ENCODE assay signal across 24 cellular contexts in genomic region chr2:75580606-75581005, GRCh38.
"Had no signal": no experiment of that assay in that cellular context is flagged by ENCODE, and none has a peak within 500 bp of the region (broad histone marks: within the 10 kb centered on the region; RNA-seq: fewer than 3 reads in every experiment).

No MANE protein-coding gene starts in this region.

- H3K27me3 ChIP-seq: stomach, suprapubic skin, testis, thyroid gland, tibial artery, tibial nerve, transverse colon, upper lobe of left lung, upper lobe of right lung, uterus, vagina had no signal

- H3K9me3 ChIP-seq: stomach, suprapubic skin, testis, thoracic aorta, thyroid gland, tibial artery, transverse colon, upper lobe of left lung, upper lobe of right lung, uterus, vagina had no signal

- DNase-seq: stimulated activated CD4-positive, alpha-beta T cell treated with anti-CD3 and anti-CD28 coated beads, Interleukin-2, amount 100 ng/mL, for 48 hours; stimulated activated CD4-positive, alpha-beta T cell treated with anti-CD3 and anti-CD28 coated beads, Interleukin-4, amount 100 ng/mL, for 1 hour; stimulated activated CD4-positive, alpha-beta T cell treated with anti-CD3 and anti-CD28 coated beads, Interleukin-4, amount 100 ng/mL, for 24 hours; stimulated activated CD4-positive, alpha-beta T cell treated with anti-CD3 and anti-CD28 coated beads, Interleukin-4, amount 100 ng/mL, for 4 hours; stimulated activated CD8-positive, alpha-beta memory T cell treated with anti-CD3 and anti-CD28 coated beads, Interleukin-4, amount 100 ng/mL, for 48 hours; stimulated activated naive B cell treated with anti-CD40 and anti-IgM and Interleukin-4, amounts not matched to agents 10 μg/mL and 1 μg/mL and 100 μg/mL, for 72 hours; stimulated activated naive CD4-positive, alpha-beta T cell; stimulated activated naive CD4-positive, alpha-beta T cell treated with Interleukin-2 at 50 U/mL for 16 hours; stimulated activated naive CD8-positive, alpha-beta T cell treated with anti-CD3 and anti-CD28 coated beads, Interleukin-15, amount 100 ng/mL, for 72 hours; stimulated activated naive CD8-positive, alpha-beta T cell treated with anti-CD3 and anti-CD28 coated beads, Interleukin-15, Interleukin-2, amounts not matched to agents 100 U/mL and 50 U/mL, for 24 hours; stomach; substantia nigra; testis; thyroid gland; tibial artery; transverse colon; upper lobe of left lung; upper lobe of right lung; uterus had no signal

- H3K4me1 ChIP-seq: stomach, suprapubic skin, testis, tibial artery, tibial nerve, transverse colon, upper lobe of left lung, upper lobe of right lung, uterus, vagina had no signal

- H3K4me3 ChIP-seq: stomach, suprapubic skin, testis, thoracic aorta, thyroid gland, tibial artery, tibial nerve, transverse colon, upper lobe of left lung, upper lobe of right lung, uterus, vagina had no signal

- H3K36me3 ChIP-seq: stomach, suprapubic skin, thoracic aorta, thyroid gland, tibial artery, tibial nerve, transverse colon, upper lobe of left lung, upper lobe of right lung, uterus, vagina had no signal

- FAIRE-seq: urothelium cell line had no signal

- H3K27ac ChIP-seq: stomach, suprapubic skin, testis, thoracic aorta, thyroid gland, tibial artery, tibial nerve, transverse colon, upper lobe of left lung, upper lobe of right lung, uterus, vagina had no signal
